29 cellular contexts compared by ENCODE assay signal in the genomic region with DNA sequence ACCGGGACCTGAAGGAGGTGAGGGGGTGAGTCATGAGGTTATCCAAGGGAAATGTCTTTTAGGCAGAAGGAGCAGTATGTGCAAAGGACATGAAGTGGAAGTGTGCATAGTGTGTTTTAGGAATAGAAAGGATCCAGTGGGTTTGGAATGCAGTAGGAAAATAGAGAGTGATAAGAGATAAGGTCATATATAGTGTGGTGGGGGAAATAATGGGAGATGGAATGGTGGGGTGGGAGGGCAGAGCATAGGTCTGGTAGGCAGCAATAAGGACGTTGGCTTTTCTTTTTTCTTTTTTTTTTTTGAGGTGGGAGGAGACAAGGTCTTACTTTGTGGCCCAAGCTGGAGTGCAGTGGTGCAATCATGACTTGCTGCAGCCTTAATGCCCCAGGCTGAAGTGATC.
"Had no signal": no experiment of that assay in that cellular context is flagged by ENCODE, and none has a peak within 500 bp of the region (broad histone marks: within the 10 kb centered on the region; RNA-seq: fewer than 3 reads in every experiment).

No MANE protein-coding gene starts in this region.

- H3K27me3 ChIP-seq: ascending aorta, body of pancreas had no signal

- H3K9me3 ChIP-seq: ascending aorta, body of pancreas had no signal

- FAIRE-seq: bronchial epithelial cell, RCC 7860 had no signal

- ATAC-seq: activated CD8-positive, alpha-beta T cell treated with anti-CD3 and anti-CD28 coated beads, Interleukin-2, amount 10 ng/mL, durations not matched to agents 7 days and 5 days; activated naive CD4-positive, alpha-beta T cell treated with anti-CD3 and anti-CD28 coated beads, Interleukin-2, amount 50 U/mL, for 72 hours; activated naive CD8-positive, alpha-beta T cell treated with anti-CD3 and anti-CD28 coated beads, Interleukin-2, amount 50 U/mL, for 24 hours; body of pancreas; PC-3; T-helper 17 cell; WTC11 had no signal

- H3K4me3 Mint-ChIP-seq: activated CD8-positive, alpha-beta T cell treated with anti-CD3 and anti-CD28 coated beads, Interleukin-2, amount 10 ng/mL, durations not matched to agents 7 days and 5 days; activated naive CD8-positive, alpha-beta T cell treated with anti-CD3 and anti-CD28 coated beads, Interleukin-2, amount 50 U/mL, for 24 hours; activated T-helper 1 cell treated with anti-CD3 and anti-CD28 coated beads, Interleukin-12 subunit alpha, Interleukin-12 subunit beta, Interleukin-2, Interleukin-4 antibody, amounts not matched to agents 30 ng/mL and 10 ng/mL and 1 ng/mL, durations not matched to agents 14 hours and 24 hours and 36 hours; central memory CD8-positive, alpha-beta T cell; T-helper 17 cell; WTC11 had no signal

- H3K4me1 ChIP-seq: ascending aorta had no signal

- H3K27ac Mint-ChIP-seq: activated CD8-positive, alpha-beta T cell treated with anti-CD3 and anti-CD28 coated beads, Interleukin-2, amount 10 ng/mL, durations not matched to agents 7 days and 5 days; activated naive CD4-positive, alpha-beta T cell treated with anti-CD3 and anti-CD28 coated beads, Interleukin-2, amount 50 U/mL, for 72 hours; activated naive CD8-positive, alpha-beta T cell treated with anti-CD3 and anti-CD28 coated beads, Interleukin-2, amount 50 U/mL, for 24 hours; activated T-helper 1 cell treated with anti-CD3 and anti-CD28 coated beads, Interleukin-12 subunit alpha, Interleukin-12 subunit beta, Interleukin-2, Interleukin-4 antibody, amounts not matched to agents 30 ng/mL and 10 ng/mL and 1 ng/mL, durations not matched to agents 14 hours and 24 hours and 36 hours; T-helper 17 cell; WTC11 had no signal

- H3K9me3 Mint-ChIP-seq: activated naive CD8-positive, alpha-beta T cell treated with anti-CD3 and anti-CD28 coated beads, Interleukin-2, amount 50 U/mL, for 24 hours; activated T-helper 1 cell treated with anti-CD3 and anti-CD28 coated beads, Interleukin-12 subunit alpha, Interleukin-12 subunit beta, Interleukin-2, Interleukin-4 antibody, amounts not matched to agents 30 ng/mL and 10 ng/mL and 1 ng/mL, durations not matched to agents 14 hours and 24 hours and 36 hours; central memory CD8-positive, alpha-beta T cell; WTC11 had no signal

- DNase-seq: activated CD4-positive, alpha-beta T cell treated with anti-CD3 and anti-CD28 coated beads for 48 hours; activated CD4-positive, alpha-beta T cell treated with anti-CD3 and anti-CD28 coated beads, Interleukin-2, amount 50 U/mL, for 4 hours; activated CD4-positive, CD25-positive, alpha-beta regulatory T cell treated with anti-CD3 and anti-CD28 coated beads, Interleukin-2, amount 50 U/mL, for 72 hours; activated CD8-positive, alpha-beta memory T cell treated with anti-CD3 and anti-CD28 coated beads, Interleukin-2, amount 50 U/mL, for 48 hours; activated CD8-positive, alpha-beta T cell treated with anti-CD3 and anti-CD28 coated beads, Interleukin-2, amount 10 ng/mL, durations not matched to agents 7 days and 5 days; activated effector memory CD4-positive, alpha-beta T cell treated with anti-CD3 and anti-CD28 coated beads, Interleukin-2, amount 50 U/mL, for 16 hours; activated naive CD4-positive, alpha-beta T cell treated with Interleukin-2 at 50 U/mL for 16 hours; activated naive CD8-positive, alpha-beta T cell treated with anti-CD3 and anti-CD28 coated beads, Interleukin-2, amount 50 U/mL, for 24 hours; activated T-cell treated with anti-CD3 and anti-CD28 coated beads, Interleukin-2, amount 50 U/mL, for 1 hour; amniotic stem cell; Karpas-422; MM.1S; NCI-H1092 treated with DMSO at 0.1 percent for 48 hours; NCI-H1417 treated with DMSO at 0.1 percent for 48 hours; NCI-H1694; NCI-H2029; NCI-H524; PC-3; SHP77 treated with DMSO at 0.1 percent for 48 hours; T-helper 17 cell; T-helper 9 cell had no signal

- H3K27ac ChIP-seq: ascending aorta, body of pancreas had no signal

- H3K27me3 Mint-ChIP-seq: activated naive CD8-positive, alpha-beta T cell treated with anti-CD3 and anti-CD28 coated beads, Interleukin-2, amount 50 U/mL, for 24 hours; central memory CD8-positive, alpha-beta T cell; T-helper 17 cell had no signal

- H3K4me3 ChIP-seq: ascending aorta, body of pancreas had no signal

- H3K4me1 Mint-ChIP-seq: activated naive CD8-positive, alpha-beta T cell treated with anti-CD3 and anti-CD28 coated beads, Interleukin-2, amount 50 U/mL, for 24 hours had no signal

- H3K36me3 Mint-ChIP-seq: activated naive CD4-positive, alpha-beta T cell treated with anti-CD3 and anti-CD28 coated beads, Interleukin-2, amount 50 U/mL, for 72 hours; WTC11 had no signal
